ENCODE assay signal across 7 cellular contexts in genomic region chr3:64653101-64653500, GRCh38. TPM values are rescaled to one million over a fixed set of nuclear protein-coding genes. Genes with fewer than 3 reads are reported as not detected.
"Had no signal": no experiment of that assay in that cellular context is flagged by ENCODE, and none has a peak within 500 bp of the region (broad histone marks: within the 10 kb centered on the region; RNA-seq: fewer than 3 reads in every experiment).

No MANE protein-coding gene starts in this region.

- FAIRE-seq: HTR-8/SVneo had no signal

- ATAC-seq: GM23338, HCT116 had no signal

- H3K9me3 ChIP-seq: HAP-1 had no signal

- H2AFZ ChIP-seq: GM23338 had no signal

- DNase-seq: H7, HFFc6 had no signal

- H3K4me3 ChIP-seq: GM23338, HAP-1 had no signal

- H3K36me3 ChIP-seq: HAP-1 had no signal

- H3K4me2 ChIP-seq: GM23338 had no signal

RNA-seq across cellular contexts. Expression of gene ADAMTS9, which starts 34.7 kb away (rescaled TPM):
- polyA plus RNA-seq: IgD-negative memory B cell had no signal
